Comparison of ENCODE assay signal across 1 cellular context in genomic region chr3:40714771-40715170, GRCh38.
TF ChIP-seq lines count a peak whose summit lies in the region.

No MANE protein-coding gene starts in this region.

TF ChIP-seq in HepG2, 621 proteins besides CTCF, POLR2A, EP300 and RAD21:
- TF ChIP-seq ZNF691 (CRISPR knock-in tag; IDR thresholded peaks at IDR 0.05; ENCODE audit: borderline replicate concordance, low read depth) (no peak), XRCC5 (optimal IDR thresholded peaks at IDR 0.05; ENCODE audit: low read length) (no peak), SALL2 (CRISPR knock-in tag; IDR thresholded peaks at IDR 0.05) (no peak), ATRX (CRISPR knock-in tag; IDR thresholded peaks at IDR 0.05; ENCODE audit: borderline replicate concordance) (no peak), SRSF9 (IDR thresholded peaks at IDR 0.05; ENCODE audit: borderline replicate concordance, insufficient read depth, low read depth, low read length, poor library complexity, severe bottlenecking) (no peak), FOSL1 (CRISPR knock-in tag; IDR thresholded peaks at IDR 0.05; ENCODE audit: borderline replicate concordance) (no peak), ZNF614 (CRISPR knock-in tag; IDR thresholded peaks at IDR 0.05; ENCODE audit: borderline replicate concordance) (no peak), ZNF33A (CRISPR knock-in tag; IDR thresholded peaks at IDR 0.05; ENCODE audit: borderline replicate concordance) (no peak), TSC22D2 (CRISPR knock-in tag; IDR thresholded peaks at IDR 0.05; ENCODE audit: borderline replicate concordance) (no peak), ELF1 (CRISPR knock-in tag; IDR thresholded peaks at IDR 0.05) (no peak)
- TF ChIP-seq, protein P1, sequence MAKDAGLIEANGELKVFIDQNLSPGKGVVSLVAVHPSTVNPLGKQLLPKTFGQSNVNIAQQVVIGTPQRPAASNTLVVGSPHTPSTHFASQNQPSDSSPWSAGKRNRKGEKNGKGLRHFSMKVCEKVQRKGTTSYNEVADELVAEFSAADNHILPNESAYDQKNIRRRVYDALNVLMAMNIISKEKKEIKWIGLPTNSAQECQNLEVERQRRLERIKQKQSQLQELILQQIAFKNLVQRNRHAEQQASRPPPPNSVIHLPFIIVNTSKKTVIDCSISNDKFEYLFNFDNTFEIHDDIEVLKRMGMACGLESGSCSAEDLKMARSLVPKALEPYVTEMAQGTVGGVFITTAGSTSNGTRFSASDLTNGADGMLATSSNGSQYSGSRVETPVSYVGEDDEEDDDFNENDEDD (CRISPR knock-in tag; IDR thresholded peaks at IDR 0.05; ENCODE audit: borderline replicate concordance), result no peak
